ENCODE assay signal across 1 cellular context in genomic region chr2:65092791-65093190, GRCh38.
TF ChIP-seq lines count a peak whose summit lies in the region.

No MANE protein-coding gene starts in this region.

TF ChIP-seq in HepG2, 621 proteins besides CTCF, POLR2A, EP300 and RAD21:
- TF ChIP-seq IRF2 (CRISPR knock-in tag; IDR thresholded peaks at IDR 0.05), result no peak
- 0 out of 2 replicates have a peak, but pooled peaks have one; percentile 20 for TF ChIP-seq MEF2D (CRISPR knock-in tag; IDR thresholded peaks at IDR 0.05)
- TF ChIP-seq, protein P1, sequence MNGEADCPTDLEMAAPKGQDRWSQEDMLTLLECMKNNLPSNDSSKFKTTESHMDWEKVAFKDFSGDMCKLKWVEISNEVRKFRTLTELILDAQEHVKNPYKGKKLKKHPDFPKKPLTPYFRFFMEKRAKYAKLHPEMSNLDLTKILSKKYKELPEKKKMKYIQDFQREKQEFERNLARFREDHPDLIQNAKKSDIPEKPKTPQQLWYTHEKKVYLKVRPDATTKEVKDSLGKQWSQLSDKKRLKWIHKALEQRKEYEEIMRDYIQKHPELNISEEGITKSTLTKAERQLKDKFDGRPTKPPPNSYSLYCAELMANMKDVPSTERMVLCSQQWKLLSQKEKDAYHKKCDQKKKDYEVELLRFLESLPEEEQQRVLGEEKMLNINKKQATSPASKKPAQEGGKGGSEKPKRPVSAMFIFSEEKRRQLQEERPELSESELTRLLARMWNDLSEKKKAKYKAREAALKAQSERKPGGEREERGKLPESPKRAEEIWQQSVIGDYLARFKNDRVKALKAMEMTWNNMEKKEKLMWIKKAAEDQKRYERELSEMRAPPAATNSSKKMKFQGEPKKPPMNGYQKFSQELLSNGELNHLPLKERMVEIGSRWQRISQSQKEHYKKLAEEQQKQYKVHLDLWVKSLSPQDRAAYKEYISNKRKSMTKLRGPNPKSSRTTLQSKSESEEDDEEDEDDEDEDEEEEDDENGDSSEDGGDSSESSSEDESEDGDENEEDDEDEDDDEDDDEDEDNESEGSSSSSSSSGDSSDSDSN (CRISPR knock-in tag; IDR thresholded peaks at IDR 0.05), result no peak
- TF ChIP-seq RBM22 (optimal IDR thresholded peaks at IDR 0.05; ENCODE audit: low read length), result peak; percentile 59
- no peak for TF ChIP-seq ZNF383 (CRISPR knock-in tag; IDR thresholded peaks at IDR 0.05; ENCODE audit: borderline replicate concordance)
- TF ChIP-seq, protein P2, sequence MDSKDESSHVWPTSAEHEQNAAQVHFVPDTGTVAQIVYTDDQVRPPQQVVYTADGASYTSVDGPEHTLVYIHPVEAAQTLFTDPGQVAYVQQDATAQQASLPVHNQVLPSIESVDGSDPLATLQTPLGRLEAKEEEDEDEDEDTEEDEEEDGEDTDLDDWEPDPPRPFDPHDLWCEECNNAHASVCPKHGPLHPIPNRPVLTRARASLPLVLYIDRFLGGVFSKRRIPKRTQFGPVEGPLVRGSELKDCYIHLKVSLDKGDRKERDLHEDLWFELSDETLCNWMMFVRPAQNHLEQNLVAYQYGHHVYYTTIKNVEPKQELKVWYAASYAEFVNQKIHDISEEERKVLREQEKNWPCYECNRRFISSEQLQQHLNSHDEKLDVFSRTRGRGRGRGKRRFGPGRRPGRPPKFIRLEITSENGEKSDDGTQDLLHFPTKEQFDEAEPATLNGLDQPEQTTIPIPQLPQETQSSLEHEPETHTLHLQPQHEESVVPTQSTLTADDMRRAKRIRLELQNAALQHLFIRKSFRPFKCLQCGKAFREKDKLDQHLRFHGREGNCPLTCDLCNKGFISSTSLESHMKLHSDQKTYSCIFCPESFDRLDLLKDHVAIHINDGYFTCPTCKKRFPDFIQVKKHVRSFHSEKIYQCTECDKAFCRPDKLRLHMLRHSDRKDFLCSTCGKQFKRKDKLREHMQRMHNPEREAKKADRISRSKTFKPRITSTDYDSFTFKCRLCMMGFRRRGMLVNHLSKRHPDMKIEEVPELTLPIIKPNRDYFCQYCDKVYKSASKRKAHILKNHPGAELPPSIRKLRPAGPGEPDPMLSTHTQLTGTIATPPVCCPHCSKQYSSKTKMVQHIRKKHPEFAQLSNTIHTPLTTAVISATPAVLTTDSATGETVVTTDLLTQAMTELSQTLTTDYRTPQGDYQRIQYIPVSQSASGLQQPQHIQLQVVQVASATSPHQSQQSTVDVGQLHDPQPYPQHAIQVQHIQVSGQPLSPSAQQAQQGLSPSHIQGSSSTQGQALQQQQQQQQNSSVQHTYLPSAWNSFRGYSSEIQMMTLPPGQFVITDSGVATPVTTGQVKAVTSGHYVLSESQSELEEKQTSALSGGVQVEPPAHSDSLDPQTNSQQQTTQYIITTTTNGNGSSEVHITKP (CRISPR knock-in tag; IDR thresholded peaks at IDR 0.05; ENCODE audit: low read depth), result no peak
- TF ChIP-seq RBAK (CRISPR knock-in tag; IDR thresholded peaks at IDR 0.05), result no peak
- no peak for TF ChIP-seq ZBTB8A (CRISPR knock-in tag; IDR thresholded peaks at IDR 0.05; ENCODE audit: borderline replicate concordance, low read depth)
- TF ChIP-seq ZBTB43 (CRISPR knock-in tag; conservative IDR thresholded peaks at IDR 0.05), result no peak
- TF ChIP-seq ATRX (CRISPR knock-in tag; IDR thresholded peaks at IDR 0.05; ENCODE audit: borderline replicate concordance), result no peak
- TF ChIP-seq RELA (CRISPR knock-in tag; IDR thresholded peaks at IDR 0.05), result no peak
- TF ChIP-seq, protein P3, sequence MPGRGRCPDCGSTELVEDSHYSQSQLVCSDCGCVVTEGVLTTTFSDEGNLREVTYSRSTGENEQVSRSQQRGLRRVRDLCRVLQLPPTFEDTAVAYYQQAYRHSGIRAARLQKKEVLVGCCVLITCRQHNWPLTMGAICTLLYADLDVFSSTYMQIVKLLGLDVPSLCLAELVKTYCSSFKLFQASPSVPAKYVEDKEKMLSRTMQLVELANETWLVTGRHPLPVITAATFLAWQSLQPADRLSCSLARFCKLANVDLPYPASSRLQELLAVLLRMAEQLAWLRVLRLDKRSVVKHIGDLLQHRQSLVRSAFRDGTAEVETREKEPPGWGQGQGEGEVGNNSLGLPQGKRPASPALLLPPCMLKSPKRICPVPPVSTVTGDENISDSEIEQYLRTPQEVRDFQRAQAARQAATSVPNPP (CRISPR knock-in tag; IDR thresholded peaks at IDR 0.05), result no peak
